1 cellular context compared by ENCODE assay signal in the genomic region with DNA sequence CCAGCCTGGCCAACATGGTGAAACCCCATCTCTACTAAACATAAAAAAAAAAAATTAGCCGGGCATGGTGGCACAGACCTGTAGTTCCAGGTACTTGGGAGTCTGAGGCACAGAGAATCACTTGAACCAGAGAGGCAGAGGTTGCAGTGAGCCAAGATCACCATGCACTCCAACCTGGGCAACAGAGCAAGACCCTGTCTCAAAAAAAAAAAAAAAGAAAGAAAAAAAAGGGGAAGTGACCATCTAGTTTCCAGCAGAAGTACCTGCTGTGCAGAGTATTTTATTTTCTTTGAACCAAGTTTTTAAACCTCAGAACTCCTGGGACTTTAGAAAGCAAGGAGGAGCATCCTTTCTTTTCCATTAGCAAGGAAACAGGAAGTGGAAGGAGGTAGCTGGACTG.
TF ChIP-seq lines count a peak whose summit lies in the region.

No MANE protein-coding gene starts in this region.

TF ChIP-seq in GM12878, 131 proteins besides CTCF, POLR2A, EP300 and RAD21:
- TF ChIP-seq ZNF384 (IDR thresholded peaks at IDR 0.05; ENCODE audit: borderline replicate concordance, low read depth, low read length): peak; percentile 63; the same call in 1 of the 2 replicates
- TF ChIP-seq PAX8 (IDR thresholded peaks at IDR 0.05): no peak
- TF ChIP-seq EZH2 (IDR thresholded peaks at IDR 0.05; ENCODE audit: borderline replicate concordance, control insufficient read depth, low read depth, low read length): no peak
- peak; percentile 76 for TF ChIP-seq SPI1 (IDR thresholded peaks at IDR 0.05; ENCODE audit: borderline replicate concordance, insufficient read depth, low read depth, low read length)
